In genomic region chr1:71295340-71295739, GRCh38 we compare ENCODE assay signal across 25 cellular contexts.
DNase-seq lines count a peak whose midpoint lies in the region; ATAC-seq, FAIRE-seq and TF ChIP-seq lines count a peak whose summit lies in the region.
"Had no signal": no experiment of that assay in that cellular context is flagged by ENCODE, and none has a peak within 500 bp of the region (broad histone marks: within the 10 kb centered on the region; RNA-seq: fewer than 3 reads in every experiment).

No MANE protein-coding gene starts in this region.

- ATAC-seq in activated naive CD4-positive, alpha-beta T cell treated with anti-CD3 and anti-CD28 coated beads, Interleukin-2, amount 50 U/mL, for 72 hours = no peak
- ATAC-seq: A549; CD8-positive, alpha-beta T cell had no signal

- H3K27me3 ChIP-seq in adrenal gland = no peaks in the 10 kb centered on the region

- intact Hi-C loops in adrenal gland (cut with DNase I) = no loop called here

- DNase-seq in GM03348 (ENCODE audit: low spot score) (peak; percentile 11), SK-N-DZ (ENCODE audit: low spot score) (peak; percentile 5), iris pigment epithelial cell (ENCODE audit: low read depth) (peak; percentile 6), urothelium cell line (ENCODE audit: low spot score) (no peak), NCI-H748 treated with DMSO at 0.1 percent for 48 hours (lab: John Stamatoyannopoulos, UW) (no peak), adrenal gland (no peak)
- DNase-seq in activated naive CD4-positive, alpha-beta T cell treated with anti-CD3 and anti-CD28 coated beads, Interleukin-2, amount 50 U/mL, for 72 hours (ENCODE audit: low spot score in 2 of 2) = no peak
- DNase-seq: Caco-2; CD8-positive, alpha-beta T cell; GDM1; H7; NCI-H1092 treated with DMSO at 0.1 percent for 48 hours; NCI-H1436; NCI-H187; NCI-H2081 treated with DMSO at 0.1 percent for 48 hours; NCI-H2171; NCI-H345; NCI-H510A treated with DMSO at 0.1 percent for 48 hours; SIG-M5; SK-N-SH had no signal

- no peaks in the 10 kb centered on the region for H3K4me1 ChIP-seq in adrenal gland (replicated peaks in 1 of 2)
- H3K4me1 ChIP-seq: A549, Caco-2 had no signal

- H3K27ac ChIP-seq in adrenal gland = no peak overlapping the region
- H3K27ac ChIP-seq: A549, C4-2B had no signal

- no peaks in the 10 kb centered on the region for H3K36me3 ChIP-seq in adrenal gland (replicated peaks in 1 of 2)

- peaks cover 0 to 6% of the 10 kb centered on the region in 2 donors for H3K36me3 Mint-ChIP-seq in activated naive CD4-positive, alpha-beta T cell treated with anti-CD3 and anti-CD28 coated beads, Interleukin-2, amount 50 U/mL, for 72 hours
- H3K36me3 Mint-ChIP-seq: CD8-positive, alpha-beta T cell had no signal

- WGBS in adrenal gland, 4 donors = 62 to 80% (median 71%) methylated on average over 3 of the region's 3 CpGs

- TF ChIP-seq CTCF in adrenal gland (IDR thresholded peaks at IDR 0.05) = no peak

- FAIRE-seq in urothelium cell line (lab: Jason Lieb, UNC) = peak; percentile 66
- FAIRE-seq: A549, GM12892, RCC 7860 had no signal

- H3K9me3 Mint-ChIP-seq in activated naive CD4-positive, alpha-beta T cell treated with anti-CD3 and anti-CD28 coated beads, Interleukin-2, amount 50 U/mL, for 72 hours = peaks cover 8 to 14% of the 10 kb centered on the region in 2 donors

- no peak overlapping the region for H3K27ac Mint-ChIP-seq in activated naive CD4-positive, alpha-beta T cell treated with anti-CD3 and anti-CD28 coated beads, Interleukin-2, amount 50 U/mL, for 72 hours
- H3K27ac Mint-ChIP-seq: B cell; CD8-positive, alpha-beta T cell had no signal

- TF ChIP-seq POLR2A in adrenal gland (IDR thresholded peaks at IDR 0.05) = no peak

- no peaks in the 10 kb centered on the region for H3K9me3 ChIP-seq in adrenal gland (replicated peaks in 1 of 3)
- H3K9me3 ChIP-seq: A549, Caco-2, SK-N-SH had no signal

- H3K4me3 ChIP-seq in adrenal gland = no peak overlapping the region
- H3K4me3 ChIP-seq: A549 had no signal

Comparison
In these comparisons a context has a peak if more than half of its experiments do, and no peak if none do; other contexts are left out.
1. DNase-seq: peak in GM03348 (single experiment), SK-N-DZ (single experiment) and iris pigment epithelial cell (single experiment); none in urothelium cell line (single experiment), activated naive CD4-positive, alpha-beta T cell treated with anti-CD3 and anti-CD28 coated beads, Interleukin-2, amount 50 U/mL, for 72 hours (0 of 2), NCI-H748 treated with DMSO at 0.1 percent for 48 hours (single experiment) and adrenal gland (0 of 7).